26 cellular contexts compared by ENCODE assay signal in genomic region chr2:224940618-224941017, GRCh38.
DNase-seq lines count a peak whose midpoint lies in the region; ATAC-seq, FAIRE-seq and TF ChIP-seq lines count a peak whose summit lies in the region.
"Had no signal": no experiment of that assay in that cellular context is flagged by ENCODE, and none has a peak within 500 bp of the region (broad histone marks: within the 10 kb centered on the region; RNA-seq: fewer than 3 reads in every experiment).

No MANE protein-coding gene starts in this region.

- no peaks in the 10 kb centered on the region for H3K27me3 ChIP-seq in GM12878 (replicated peaks in 1 of 2; ENCODE audit: control insufficient read depth in 2 of 2, insufficient read depth in 2 of 2, low read length in 1 of 2)
- H3K27me3 ChIP-seq in tibial artery, result no peaks in the 10 kb centered on the region
- H3K27me3 ChIP-seq in esophagus squamous epithelium, result no peaks in the 10 kb centered on the region
- no peaks in the 10 kb centered on the region for H3K27me3 ChIP-seq in right lobe of liver
- H3K27me3 ChIP-seq: foreskin keratinocyte, heart right ventricle, SJSA1 had no signal

- BruUV-seq in GM12878 (replicated peaks; lab: Mats Ljungman, UMichigan), result no TSS peak

- intact Hi-C loops in GM12878 (cut with micrococcal nuclease; ENCODE audit: unreplicated experiment) (loop anchor here (5.0 to 10.0 kb wide), 2 partner anchors 273 to 1894 kb away; partner anchors contain the start of gene RHBDD1), tibial artery (cut with DNase I; ENCODE audit: low total_unique reads) (no loop called here), esophagus squamous epithelium (cut with DNase I) (no loop called here), right lobe of liver (cut with DNase I) (no loop called here)

- 0 out of 4 replicates have a peak, but pooled peaks cover 0 to 2% of the 10 kb centered on the region in 2 experiments for H3K36me3 ChIP-seq in GM12878 (ENCODE audit: control insufficient read depth in 2 of 2, insufficient read depth in 2 of 2, low read length in 1 of 2)
- H3K36me3 ChIP-seq in tibial artery, result no peaks in the 10 kb centered on the region
- no peaks in the 10 kb centered on the region for H3K36me3 ChIP-seq in esophagus squamous epithelium
- H3K36me3 ChIP-seq in right lobe of liver, result no peaks in the 10 kb centered on the region
- H3K36me3 ChIP-seq: heart right ventricle, thoracic aorta, WERI-Rb-1 had no signal

- H3K9ac ChIP-seq in GM12878 (ENCODE audit: control insufficient read depth, insufficient read depth, low read length), result no peak overlapping the region

- no peaks in the 10 kb centered on the region for H3K27me3 Mint-ChIP-seq in activated naive CD4-positive, alpha-beta T cell treated with anti-CD3 and anti-CD28 coated beads, Interleukin-2, amount 10 ng/mL, durations not matched to agents 7 days and 5 days
- no peaks in the 10 kb centered on the region for H3K27me3 Mint-ChIP-seq in T-helper 17 cell

- SMC1A ChIA-PET in GM12878 (lab: Charles Lee; ENCODE audit: uncharacterized antibody, unreplicated experiment), result interaction anchor here (1.0 to 23.4 kb wide), 10 partner anchors 6 to 98 kb away, joined by 3 to 443 read pairs (median 10); no protein-coding TSS in a partner anchor

- TF ChIP-seq EP300 in GM12878 (IDR thresholded peaks at IDR 0.05; ENCODE audit: borderline replicate concordance in 1 of 2, control insufficient read depth in 1 of 2, low read depth in 2 of 2, low read length in 2 of 2), result no peak

- peak overlapping the region; percentile 90; the same call in 1 of the 2 replicates for H3K4me2 ChIP-seq in GM12878 (ENCODE audit: control insufficient read depth, insufficient read depth)

- TF ChIP-seq CTCF in GM12878 (IDR thresholded peaks at IDR 0.05 in 2 of 3, conservative IDR thresholded peaks at IDR 0.05 in 1 of 3; ENCODE audit: control insufficient read depth in 2 of 3, extremely low read depth in 1 of 3, insufficient read depth in 1 of 3, low read depth in 3 of 3, low read length in 3 of 3), result no peak
- TF ChIP-seq CTCF in tibial artery (IDR thresholded peaks at IDR 0.05), result no peak
- TF ChIP-seq CTCF in esophagus squamous epithelium (IDR thresholded peaks at IDR 0.05), result no peak
- no peak for TF ChIP-seq CTCF in right lobe of liver (IDR thresholded peaks at IDR 0.05)

- no peaks in the 10 kb centered on the region for H3K9me3 ChIP-seq in T-helper 17 cell (ENCODE audit: control insufficient read depth, low read length, poor library complexity, severe bottlenecking)
- no peaks in the 10 kb centered on the region for H3K9me3 ChIP-seq in GM12878 (replicated peaks; ENCODE audit: control insufficient read depth, insufficient read depth, low read length)
- H3K9me3 ChIP-seq in tibial artery, result no peaks in the 10 kb centered on the region
- H3K9me3 ChIP-seq in esophagus squamous epithelium, result no peaks in the 10 kb centered on the region
- H3K9me3 ChIP-seq in right lobe of liver, result no peaks in the 10 kb centered on the region
- H3K9me3 ChIP-seq: heart right ventricle, SJSA1, thoracic aorta had no signal

- H3K9me3 Mint-ChIP-seq in activated naive CD4-positive, alpha-beta T cell treated with anti-CD3 and anti-CD28 coated beads, Interleukin-2, amount 10 ng/mL, durations not matched to agents 7 days and 5 days, result no peaks in the 10 kb centered on the region
- H3K9me3 Mint-ChIP-seq: CD14-positive monocyte had no signal

- no peak for ATAC-seq in T-helper 17 cell
- ATAC-seq in GM12878, result no peak
- no peak for ATAC-seq in right lobe of liver
- ATAC-seq: foreskin keratinocyte, heart right ventricle, left colon had no signal

- in situ Hi-C loops in GM12878 (cut with MboI), result no loop called here

- H3K4me3 ChIP-seq in GM12878, result 0 out of 2 replicates have a peak overlapping the region, but pooled peaks have one; percentile 21
- no peak overlapping the region for H3K4me3 ChIP-seq in tibial artery
- no peak overlapping the region for H3K4me3 ChIP-seq in esophagus squamous epithelium
- no peak overlapping the region for H3K4me3 ChIP-seq in right lobe of liver
- H3K4me3 ChIP-seq: heart right ventricle, SJSA1, thoracic aorta had no signal

- no peak for DNase-seq in activated naive CD4-positive, alpha-beta T cell treated with anti-CD3 and anti-CD28 coated beads, Interleukin-2, amount 10 ng/mL, durations not matched to agents 7 days and 5 days
- DNase-seq in activated naive CD4-positive, alpha-beta T cell treated with Interleukin-2 at 50 U/mL for 16 hours, result no peak
- no peak for DNase-seq in T-helper 17 cell
- DNase-seq in GM12878 (ENCODE audit: low read depth, low spot score), result no peak
- DNase-seq in tibial artery, result no peak
- no peak for DNase-seq in T-helper 9 cell
- DNase-seq in esophagus squamous epithelium (lab: John Stamatoyannopoulos, UW), result no peak
- DNase-seq in right lobe of liver, result no peak
- DNase-seq: activated CD4-positive, alpha-beta T cell treated with anti-CD3 and anti-CD28 coated beads, Interleukin-2, amount 50 U/mL, for 4 hours; amygdala; DMS 273 treated with DMSO at 0.1 percent for 48 hours; effector CD8-positive, alpha-beta T cell; foreskin keratinocyte; heart right ventricle; left colon; NCI-H1092 treated with DMSO at 0.1 percent for 48 hours; NCI-H187 treated with DMSO at 0.1 percent for 48 hours; NCI-H526; occipital lobe; WERI-Rb-1 had no signal

- POLR2A ChIA-PET in GM12878 (lab: Charles Lee), result interaction anchor here (0.5 to 5.0 kb wide), 6 partner anchors 13 to 100 kb away, joined by 3 to 34 read pairs (median 4); no protein-coding TSS in a partner anchor

- no peaks in the 10 kb centered on the region for H4K20me1 ChIP-seq in GM12878 (ENCODE audit: control insufficient read depth, insufficient read depth)

- peaks cover 58% of the 10 kb centered on the region for H3K36me3 Mint-ChIP-seq in activated naive CD4-positive, alpha-beta T cell treated with anti-CD3 and anti-CD28 coated beads, Interleukin-2, amount 10 ng/mL, durations not matched to agents 7 days and 5 days
- no peaks in the 10 kb centered on the region for H3K36me3 Mint-ChIP-seq in T-helper 17 cell (ENCODE audit: low read depth)

- peaks cover 87% of the 10 kb centered on the region for H3K4me1 Mint-ChIP-seq in activated naive CD4-positive, alpha-beta T cell treated with anti-CD3 and anti-CD28 coated beads, Interleukin-2, amount 10 ng/mL, durations not matched to agents 7 days and 5 days
- H3K4me1 Mint-ChIP-seq in T-helper 17 cell, result peaks cover 59% of the 10 kb centered on the region

- peak overlapping the region; percentile 64 for H3K27ac Mint-ChIP-seq in activated naive CD4-positive, alpha-beta T cell treated with anti-CD3 and anti-CD28 coated beads, Interleukin-2, amount 10 ng/mL, durations not matched to agents 7 days and 5 days
- H3K27ac Mint-ChIP-seq in T-helper 17 cell, result peak overlapping the region; percentile 95

- no peak for FAIRE-seq in GM12878 (lab: Jason Lieb, UNC)
- FAIRE-seq: bronchial epithelial cell, colon, RCC 7860 had no signal

- RAD21 ChIA-PET in GM12878 (lab: Charles Lee; ENCODE audit: unreplicated experiment), result interaction anchor here (1.1 to 3.8 kb wide), 8 partner anchors 10 to 98 kb away, joined by 3 to 17 read pairs (median 4); no protein-coding TSS in a partner anchor

- H3K4me1 ChIP-seq in GM12878 (ENCODE audit: control insufficient read depth, insufficient read depth, low read length) (peaks cover 31% of the 10 kb centered on the region), tibial artery (peaks cover 0 to 97% (median 24%) of the 10 kb centered on the region in 4 donors), esophagus squamous epithelium (peaks cover 0 to 14% (median 5%) of the 10 kb centered on the region in 3 donors), right lobe of liver (no peaks in the 10 kb centered on the region)
- H3K4me1 ChIP-seq: foreskin keratinocyte had no signal

- TF ChIP-seq POLR2A in GM12878 (IDR thresholded peaks at IDR 0.05; ENCODE audit: low read depth, low read length), result no peak
- no peak for TF ChIP-seq POLR2A in esophagus squamous epithelium (IDR thresholded peaks at IDR 0.05)
- no peak for TF ChIP-seq POLR2A in right lobe of liver (IDR thresholded peaks at IDR 0.05)

- H3K4me3 Mint-ChIP-seq in activated naive CD4-positive, alpha-beta T cell treated with anti-CD3 and anti-CD28 coated beads, Interleukin-2, amount 10 ng/mL, durations not matched to agents 7 days and 5 days, result no peak overlapping the region
- no peak overlapping the region for H3K4me3 Mint-ChIP-seq in T-helper 17 cell
- H3K4me3 Mint-ChIP-seq: CD14-positive monocyte had no signal

- H3K27ac ChIP-seq in GM12878 (ENCODE audit: control insufficient read depth, insufficient read depth) (0 out of 2 replicates have a peak overlapping the region, but pooled peaks have one; percentile 88), tibial artery (peak overlapping the region; percentile 79 to 80), esophagus squamous epithelium (no peak overlapping the region), right lobe of liver (no peak overlapping the region)
- H3K27ac ChIP-seq: foreskin keratinocyte, heart right ventricle, SJSA1, WERI-Rb-1 had no signal

- no peak overlapping the region for H2AFZ ChIP-seq in GM12878 (ENCODE audit: control insufficient read depth, low read depth, low read length)

- TF ChIP-seq RAD21 in GM12878 (IDR thresholded peaks at IDR 0.05; ENCODE audit: insufficient read depth, low read depth, low read length), result no peak

- CTCF ChIA-PET in activated naive CD4-positive, alpha-beta T cell treated with anti-CD3 and anti-CD28 coated beads, Interleukin-2, amount 10 ng/mL, durations not matched to agents 7 days and 5 days (lab: Charles Lee), result no interaction called here
- CTCF ChIA-PET in GM12878 (lab: Yijun Ruan, JAX), result interaction anchor here (1.2 to 9.6 kb wide), 4 partner anchors 9 to 62 kb away, joined by 3 to 83 read pairs (median 21); no protein-coding TSS in a partner anchor

- 78% methylated on average over 3 of the region's 3 CpGs for WGBS in GM12878 (ENCODE audit: insufficient coverage, insufficient replicate concordance, low lambda C conversion rate, missing lambda C conversion rate)
- 96% methylated on average over 3 of the region's 3 CpGs for WGBS in esophagus squamous epithelium, 2 donors
- WGBS in right lobe of liver (ENCODE audit: insufficient coverage, low coverage, low lambda C conversion rate, missing lambda C conversion rate), result 80% methylated on average over 3 of the region's 3 CpGs

- H3K79me2 ChIP-seq in GM12878 (ENCODE audit: control insufficient read depth, insufficient read depth, low read length), result peaks cover 92% of the 10 kb centered on the region

TF ChIP-seq in GM12878, 131 proteins besides CTCF, POLR2A, EP300 and RAD21 (continues in another document):
- TF ChIP-seq NBN (IDR thresholded peaks at IDR 0.05), result no peak
- TF ChIP-seq KAT2A (conservative IDR thresholded peaks at IDR 0.05; ENCODE audit: control insufficient read depth, low read depth, low read length), result no peak
- no peak for TF ChIP-seq TCF12 (IDR thresholded peaks at IDR 0.05; ENCODE audit: low read depth, low read length)
- no peak for TF ChIP-seq CHD1 (IDR thresholded peaks at IDR 0.05; ENCODE audit: low read depth, low read length)
- TF ChIP-seq PAX5 (IDR thresholded peaks at IDR 0.05; ENCODE audit: borderline replicate concordance, low read depth, low read length), result no peak
- TF ChIP-seq BHLHE40 (IDR thresholded peaks at IDR 0.05; ENCODE audit: borderline replicate concordance in 1 of 2, low read depth in 2 of 2, low read length in 1 of 2), result no peak
- no peak for TF ChIP-seq CBX3 (IDR thresholded peaks at IDR 0.05; ENCODE audit: borderline replicate concordance, low read depth)
- no peak for TF ChIP-seq EED (IDR thresholded peaks at IDR 0.05; ENCODE audit: low read depth)

Comparison
In these comparisons a context has a peak if more than half of its experiments do, and no peak if none do; other contexts are left out.
1. H3K27ac ChIP-seq: peak in GM12878 (single experiment) and tibial artery (2 of 2); none in esophagus squamous epithelium (0 of 4) and right lobe of liver (0 of 3).